8 cellular contexts compared by ENCODE assay signal in the genomic region with DNA sequence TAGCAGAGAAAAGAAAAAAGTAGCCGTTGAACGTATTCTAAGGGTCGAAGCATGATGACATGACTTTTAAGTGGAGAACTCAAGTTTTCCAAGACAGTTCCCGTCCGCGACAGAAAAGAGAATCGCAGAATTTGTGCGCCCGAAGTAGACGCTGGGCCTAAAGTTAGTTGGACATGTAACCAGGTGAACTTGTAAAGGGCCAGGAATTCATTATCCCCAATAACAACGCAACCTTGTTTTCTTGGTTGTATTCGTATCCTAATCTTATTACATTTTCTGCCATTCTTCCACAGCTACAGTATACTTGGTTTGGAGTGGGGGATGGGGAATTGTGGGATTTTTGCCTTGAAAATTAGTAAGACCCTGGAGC. TPM values are rescaled to one million over a fixed set of nuclear protein-coding genes. Genes with fewer than 3 reads are reported as not detected.
A peak's percentile ranks its signal among the peaks of the same experiment; 100 is the strongest.
DNase-seq lines count a peak whose midpoint lies in the region; ATAC-seq lines count a peak whose summit lies in the region.

No MANE protein-coding gene starts in this region.

- WGBS in trophoblast cell (ENCODE audit: extremely low coverage, insufficient coverage, insufficient read length) = no CpG with 5 or more reads among the region's 12 CpGs

- no peak for ATAC-seq in activated T-cell treated with anti-CD3 and anti-CD28 coated beads, Interleukin-2, amount 50 U/mL, for 72 hours (replicated peaks in 1 of 2)
- no peak for ATAC-seq in GM21723 (IDR thresholded peaks at IDR 0.05; ENCODE audit: unreplicated experiment)

- peak overlapping the region; percentile 89 to 93 for H3K4me3 Mint-ChIP-seq in activated T-cell treated with anti-CD3 and anti-CD28 coated beads, Interleukin-2, amount 50 U/mL, for 72 hours
- peak overlapping the region; percentile 95 for H3K4me3 Mint-ChIP-seq in activated CD4-positive, alpha-beta T cell treated with anti-CD3 and anti-CD28 coated beads, Interleukin-2, amount 10 ng/mL, durations not matched to agents 24 days and 14 days

- H3K4me1 ChIP-seq in trophoblast cell (ENCODE audit: control insufficient read depth in 1 of 2, insufficient read depth in 2 of 2, low read length in 2 of 2) = peaks cover 4 to 12% of the 10 kb centered on the region in 2 experiments

- peak overlapping the region; percentile 100 for H4K12ac ChIP-seq in trophoblast cell (ENCODE audit: low read depth, low read length)

- peaks cover 2% of the 10 kb centered on the region for H3K9me3 ChIP-seq in trophoblast cell (ENCODE audit: insufficient read depth, low read depth, low read length)

- peak overlapping the region; percentile 96 for H3K14ac ChIP-seq in trophoblast cell (ENCODE audit: low read length)

- H3K79me1 ChIP-seq in trophoblast cell (ENCODE audit: low read length) = peaks cover 9% of the 10 kb centered on the region

- H3K9me3 Mint-ChIP-seq in activated T-cell treated with anti-CD3 and anti-CD28 coated beads, Interleukin-2, amount 50 U/mL, for 72 hours = no peaks in the 10 kb centered on the region
- peaks cover 3% of the 10 kb centered on the region for H3K9me3 Mint-ChIP-seq in activated CD4-positive, alpha-beta T cell treated with anti-CD3 and anti-CD28 coated beads, Interleukin-2, amount 10 ng/mL, durations not matched to agents 24 days and 14 days

- H4K91ac ChIP-seq in trophoblast cell (ENCODE audit: low read depth, low read length) = peak overlapping the region; percentile 94

- peak overlapping the region; percentile 96 for H2BK5ac ChIP-seq in trophoblast cell (ENCODE audit: low read depth, low read length, poor library complexity)

- H3K4me1 Mint-ChIP-seq in activated T-cell treated with anti-CD3 and anti-CD28 coated beads, Interleukin-2, amount 50 U/mL, for 72 hours (ENCODE audit: low read depth) = peaks cover 39% of the 10 kb centered on the region
- H3K4me1 Mint-ChIP-seq in activated CD4-positive, alpha-beta T cell treated with anti-CD3 and anti-CD28 coated beads, Interleukin-2, amount 10 ng/mL, durations not matched to agents 24 days and 14 days = peaks cover 41% of the 10 kb centered on the region

- peak overlapping the region; percentile 93 for H3K4me2 ChIP-seq in trophoblast cell (ENCODE audit: low read length)

- H2AK5ac ChIP-seq in trophoblast cell (ENCODE audit: low read length) = peak overlapping the region; percentile 7

- H3K27me3 Mint-ChIP-seq in activated T-cell treated with anti-CD3 and anti-CD28 coated beads, Interleukin-2, amount 50 U/mL, for 72 hours (ENCODE audit: low read depth) = no peaks in the 10 kb centered on the region
- no peaks in the 10 kb centered on the region for H3K27me3 Mint-ChIP-seq in activated CD4-positive, alpha-beta T cell treated with anti-CD3 and anti-CD28 coated beads, Interleukin-2, amount 10 ng/mL, durations not matched to agents 24 days and 14 days

- H2BK120ac ChIP-seq in trophoblast cell (ENCODE audit: insufficient read depth, low read length, poor library complexity) = peak overlapping the region; percentile 89

- peak overlapping the region; percentile 98 for H3K4me3 ChIP-seq in trophoblast cell (ENCODE audit: low read depth, low read length)

- peak overlapping the region; percentile 100 for H3K4ac ChIP-seq in trophoblast cell (ENCODE audit: low read depth, low read length)

- H3K27me3 ChIP-seq in trophoblast cell (ENCODE audit: insufficient read depth, low read length) = no peaks in the 10 kb centered on the region

- H3K36me3 Mint-ChIP-seq in activated T-cell treated with anti-CD3 and anti-CD28 coated beads, Interleukin-2, amount 50 U/mL, for 72 hours (ENCODE audit: insufficient read depth in 2 of 2) = peaks cover 6 to 10% of the 10 kb centered on the region in 2 donors
- peaks cover 26% of the 10 kb centered on the region for H3K36me3 Mint-ChIP-seq in activated CD4-positive, alpha-beta T cell treated with anti-CD3 and anti-CD28 coated beads, Interleukin-2, amount 10 ng/mL, durations not matched to agents 24 days and 14 days (ENCODE audit: low read depth)

- peak overlapping the region; percentile 99 for H4K8ac ChIP-seq in trophoblast cell (ENCODE audit: low read depth, low read length)

- peak overlapping the region; percentile 91 for H3K18ac ChIP-seq in trophoblast cell (ENCODE audit: low read length)

- intact Hi-C loops in activated CD4-positive, alpha-beta T cell treated with anti-CD3 and anti-CD28 coated beads, Interleukin-2, amount 10 ng/mL, durations not matched to agents 24 days and 14 days (cut with micrococcal nuclease) = loop anchor here (5.0 to 10.0 kb wide), 4 partner anchors 43 to 1879 kb away; a partner anchor contains a TSS

- no peak overlapping the region for H3K23ac ChIP-seq in trophoblast cell (ENCODE audit: low read length)

- H3K36me3 ChIP-seq in trophoblast cell (ENCODE audit: control insufficient read depth in 1 of 2, insufficient read depth in 2 of 2, low read length in 2 of 2) = peaks cover under 1% of the 10 kb centered on the region in 2 experiments

- no peak for DNase-seq in activated T-cell treated with anti-CD3 and anti-CD28 coated beads, Interleukin-2, amount 50 U/mL, for 72 hours
- DNase-seq in activated T-cell treated with anti-CD3 and anti-CD28 coated beads, Interleukin-2, amount 50 U/mL, for 1 hour = no peak
- peak; percentile 74 for DNase-seq in activated CD4-positive, alpha-beta T cell treated with anti-CD3 and anti-CD28 coated beads, Interleukin-2, amount 10 ng/mL, durations not matched to agents 24 days and 14 days
- DNase-seq in fibroblast of peridontal ligament (ENCODE audit: extremely low read depth) (peak; percentile 62), trophoblast cell (peak; percentile 60 to 70), islet precursor cell (no peak), NCI-H2081 (lab: John Stamatoyannopoulos, UW) (no peak)

- H2BK12ac ChIP-seq in trophoblast cell (ENCODE audit: low read length) = no peak overlapping the region

- peak overlapping the region; percentile 91 for H3K27ac ChIP-seq in trophoblast cell (ENCODE audit: low read depth, low read length)

- peak overlapping the region; percentile 100 for H3K9ac ChIP-seq in trophoblast cell (ENCODE audit: low read length)

- peak overlapping the region; percentile 46 for H3K27ac Mint-ChIP-seq in activated T-cell treated with anti-CD3 and anti-CD28 coated beads, Interleukin-2, amount 50 U/mL, for 72 hours
- peak overlapping the region; percentile 89 for H3K27ac Mint-ChIP-seq in activated CD4-positive, alpha-beta T cell treated with anti-CD3 and anti-CD28 coated beads, Interleukin-2, amount 10 ng/mL, durations not matched to agents 24 days and 14 days

- H2AFZ ChIP-seq in trophoblast cell (ENCODE audit: insufficient read depth, low read length, poor library complexity) = no peak overlapping the region

- H3K79me2 ChIP-seq in trophoblast cell (ENCODE audit: control insufficient read depth, insufficient read depth, low read length, poor library complexity) = peaks cover 27% of the 10 kb centered on the region

RNA-seq across cellular contexts. Expression of a gene that starts 0.9 kb away (rescaled TPM):
- total RNA-seq in activated T-cell treated with anti-CD3 and anti-CD28 coated beads, Interleukin-2, amount 50 U/mL, for 72 hours = 10 to 100 TPM; 66.5 to 72.1 TPM
- total RNA-seq in activated CD4-positive, alpha-beta T cell treated with anti-CD3 and anti-CD28 coated beads, Interleukin-2, amount 10 ng/mL, durations not matched to agents 24 days and 14 days = 55.6 and 55.7 TPM in 2 replicates
- polyA plus RNA-seq in trophoblast cell (2013) = 49.2 and 50.3 TPM in 2 replicates

Comparison
In these comparisons a context has a peak if more than half of its experiments do, and no peak if none do; other contexts are left out.
1. DNase-seq: peak in activated CD4-positive, alpha-beta T cell treated with anti-CD3 and anti-CD28 coated beads, Interleukin-2, amount 10 ng/mL, durations not matched to agents 24 days and 14 days (single experiment), fibroblast of peridontal ligament (single experiment) and trophoblast cell (2 of 2); none in activated T-cell treated with anti-CD3 and anti-CD28 coated beads, Interleukin-2, amount 50 U/mL, for 72 hours (0 of 2), activated T-cell treated with anti-CD3 and anti-CD28 coated beads, Interleukin-2, amount 50 U/mL, for 1 hour (single experiment), islet precursor cell (single experiment) and NCI-H2081 (0 of 2).